Comparison of ENCODE assay signal across 6 cellular contexts in the genomic region with DNA sequence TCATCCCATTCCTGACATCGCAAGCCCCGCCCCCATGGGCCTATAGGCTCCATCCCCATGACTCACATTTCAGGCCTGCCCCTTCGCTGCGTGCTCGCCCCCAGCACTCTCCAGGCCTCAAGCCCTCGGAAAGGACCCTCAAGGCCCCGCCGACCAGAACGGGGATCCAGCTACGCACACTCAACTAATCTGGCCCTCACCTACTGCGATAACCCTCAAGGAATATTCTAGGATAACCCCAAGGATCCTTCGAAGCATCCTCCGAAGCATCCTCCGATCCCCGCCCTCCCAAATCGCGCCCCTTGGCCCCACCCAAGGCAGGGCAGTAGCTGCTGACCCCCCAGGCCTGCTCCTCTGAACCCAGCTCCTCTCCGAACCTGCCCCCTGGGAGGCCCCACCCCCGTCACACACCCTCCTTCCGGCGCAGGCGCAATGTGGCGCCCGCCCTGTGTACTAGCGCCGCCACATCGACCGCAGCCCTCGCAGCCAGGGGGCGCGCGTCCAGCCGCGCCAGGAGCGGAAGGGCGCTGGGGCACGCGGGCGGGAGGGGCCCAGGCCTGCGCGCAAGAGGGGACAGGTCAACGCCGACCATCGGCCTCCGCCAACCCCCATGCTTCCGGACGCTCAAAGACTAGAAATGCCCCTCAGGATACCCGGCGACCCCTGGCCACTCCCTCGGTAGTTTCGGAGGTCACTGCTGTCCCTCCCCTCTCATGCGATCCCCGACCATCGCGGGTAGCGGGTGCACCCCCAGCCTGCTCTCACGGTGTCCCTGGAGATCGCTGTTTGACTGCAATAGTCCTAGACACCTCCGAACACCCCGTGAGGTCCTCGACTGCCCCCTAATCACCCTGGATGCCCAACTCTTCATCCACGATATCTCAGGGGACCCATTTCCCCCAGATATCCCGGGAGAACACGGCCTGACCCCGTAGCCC. TPM values are rescaled to one million over a fixed set of nuclear protein-coding genes. Genes with fewer than 3 reads are reported as not detected.
A peak's percentile ranks its signal among the peaks of the same experiment; 100 is the strongest.
DNase-seq lines count a peak whose midpoint lies in the region; ATAC-seq and TF ChIP-seq lines count a peak whose summit lies in the region.

No MANE protein-coding gene starts in this region.

- peak; percentile 59 to 94 (median 86) for TF ChIP-seq CTCF in prostate gland (IDR thresholded peaks at IDR 0.05)

- H3K27me3 ChIP-seq in esophagus (ENCODE audit: control insufficient read depth in 1 of 2, insufficient read depth in 2 of 2, low read length in 2 of 2) (no peaks in the 10 kb centered on the region), prostate gland (replicated peaks; ENCODE audit: insufficient read depth) (no peaks in the 10 kb centered on the region)

- H3K36me3 ChIP-seq in esophagus (ENCODE audit: control insufficient read depth in 2 of 2, insufficient read depth in 2 of 2, low read length in 1 of 2) (no peaks in the 10 kb centered on the region), prostate gland (no peaks in the 10 kb centered on the region)

- WGBS in esophagus, 2 donors, result 2 to 39% methylated on average over 58 to 65 of the region's 65 CpGs
- WGBS in prostate gland, result 4% methylated on average over 59 of the region's 65 CpGs

- peak overlapping the region; percentile 92 to 98 for H3K27ac ChIP-seq in esophagus (ENCODE audit: low read depth in 2 of 2, low read length in 1 of 2)
- peak overlapping the region; percentile 91 for H3K27ac ChIP-seq in prostate gland

- H3K4me3 ChIP-seq in esophagus (ENCODE audit: low read depth in 1 of 2, low read length in 2 of 2) (peak overlapping the region; percentile 31 to 51), prostate gland (peak overlapping the region; percentile 39 to 40)

- DNase-seq in AML-193 (lab: John Stamatoyannopoulos, UW) (peak; percentile 35 to 57), NCI-H1105 treated with DMSO at 0.1 percent for 48 hours (lab: John Stamatoyannopoulos, UW) (peak; percentile 75), prostate gland (ENCODE audit: low spot score) (peak; percentile 81)
- peak; percentile 64 to 70 for DNase-seq in activated CD4-positive, alpha-beta T cell treated with anti-CD3 and anti-CD28 coated beads for 24 hours (ENCODE audit: low read depth in 2 of 2)

- TF ChIP-seq POLR2A in prostate gland (IDR thresholded peaks at IDR 0.05), result peak; percentile 45

- H3K9me3 ChIP-seq in esophagus (ENCODE audit: control insufficient read depth in 2 of 2, insufficient read depth in 1 of 2, low read depth in 1 of 2, low read length in 1 of 2) (no peaks in the 10 kb centered on the region), prostate gland (no peaks in the 10 kb centered on the region)

- intact Hi-C loops in prostate gland (cut with DNase I), result no loop called here

- H3K4me1 ChIP-seq in esophagus (ENCODE audit: control insufficient read depth in 2 of 2, insufficient read depth in 2 of 2, low read length in 1 of 2) (no peaks in the 10 kb centered on the region), prostate gland (replicated peaks) (no peaks in the 10 kb centered on the region)

- ATAC-seq in GM21526 (IDR thresholded peaks at IDR 0.05; ENCODE audit: low FRiP score, unreplicated experiment), result peak; percentile 77

RNA-seq across cellular contexts. Expression of a gene that starts 6.4 kb away (rescaled TPM):
- 1 to 10 TPM; 6.0 to 6.3 TPM for polyA plus RNA-seq in esophagus
- 10 to 100 TPM; 16.0 to 16.6 TPM for total RNA-seq in prostate gland

RNA-seq across cellular contexts. Expression of a gene that starts 15.5 kb away (rescaled TPM):
- 100 to 1,000 TPM; 267 to 453 TPM for polyA plus RNA-seq in esophagus
- 10 to 100 TPM; 24.3 to 34.7 TPM for total RNA-seq in prostate gland

RNA-seq across cellular contexts. Expression of a gene that starts 30.0 kb away (rescaled TPM):
- 10 to 100 TPM; 12.2 to 14.2 TPM for polyA plus RNA-seq in esophagus
- 10 to 100 TPM; 17.4 to 20.5 TPM for total RNA-seq in prostate gland

RNA-seq across cellular contexts. Expression of a gene that starts 32.6 kb away (rescaled TPM):
- 10 to 100 TPM in 1 of 2 donors, 1 to 10 TPM in 1; 7.3 to 18.1 TPM for polyA plus RNA-seq in esophagus
- 10 to 100 TPM; 21.2 to 28.7 TPM for total RNA-seq in prostate gland

RNA-seq across cellular contexts. Expression of a gene that starts 43.8 kb away (rescaled TPM):
- polyA plus RNA-seq in esophagus, result under 1 TPM; 0.75 to 0.79 TPM
- total RNA-seq in prostate gland, result 1 to 10 TPM in 1 of 2 donors, under 1 TPM in 1; 0.55 to 5.2 TPM

Comparison
In these comparisons a context has a peak if more than half of its experiments do, and no peak if none do; other contexts are left out.
1. Peak in every context shown above with its lines: DNase-seq, ATAC-seq, H3K4me3 ChIP-seq and H3K27ac ChIP-seq.